In the genomic region with DNA sequence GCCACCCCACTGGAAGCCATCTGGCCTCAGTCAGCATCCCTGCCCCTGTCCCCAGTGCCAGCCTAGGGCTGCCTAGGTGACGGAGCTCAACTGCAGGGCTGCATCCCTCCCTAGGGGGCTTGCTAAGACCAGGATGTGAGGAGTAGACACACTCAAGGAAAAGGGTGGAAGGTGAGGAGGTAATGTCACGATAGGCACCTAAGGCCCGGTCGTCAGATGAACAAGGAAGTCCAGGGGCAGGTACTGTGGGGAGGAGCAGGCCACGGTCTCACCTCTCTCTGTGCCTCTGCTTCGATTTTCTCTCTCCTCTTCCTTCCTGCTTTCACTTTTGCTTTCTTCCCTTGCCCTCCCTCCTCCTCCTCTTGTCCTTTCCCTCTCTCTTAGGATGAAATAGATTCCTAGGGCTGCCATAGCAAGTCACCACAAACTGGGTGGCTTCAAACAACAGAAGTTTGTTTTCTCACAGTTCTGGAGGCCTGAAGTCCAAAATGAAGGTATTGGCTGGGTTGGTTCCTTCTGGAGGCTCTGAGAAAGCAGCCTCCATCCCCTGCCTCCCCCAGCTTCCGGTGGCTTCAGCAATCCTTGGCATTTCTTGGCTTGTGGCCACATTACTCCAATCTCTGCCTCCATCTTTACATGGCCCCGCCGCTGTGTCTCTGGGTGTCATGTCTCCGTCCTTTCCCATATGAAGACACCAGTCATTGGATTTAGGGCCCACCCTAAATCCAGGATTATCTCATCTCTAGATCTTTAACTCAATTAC, we compare ENCODE assay signal across 1 cellular context.
TF ChIP-seq lines count a peak whose summit lies in the region.

No MANE protein-coding gene starts in this region.

TF ChIP-seq in K562, 482 proteins besides CTCF, POLR2A, EP300 and RAD21 (continued from another document):
- no peak for TF ChIP-seq SREBF1 (IDR thresholded peaks at IDR 0.05; ENCODE audit: borderline replicate concordance, low read depth, low read length)
- TF ChIP-seq, protein P1, sequence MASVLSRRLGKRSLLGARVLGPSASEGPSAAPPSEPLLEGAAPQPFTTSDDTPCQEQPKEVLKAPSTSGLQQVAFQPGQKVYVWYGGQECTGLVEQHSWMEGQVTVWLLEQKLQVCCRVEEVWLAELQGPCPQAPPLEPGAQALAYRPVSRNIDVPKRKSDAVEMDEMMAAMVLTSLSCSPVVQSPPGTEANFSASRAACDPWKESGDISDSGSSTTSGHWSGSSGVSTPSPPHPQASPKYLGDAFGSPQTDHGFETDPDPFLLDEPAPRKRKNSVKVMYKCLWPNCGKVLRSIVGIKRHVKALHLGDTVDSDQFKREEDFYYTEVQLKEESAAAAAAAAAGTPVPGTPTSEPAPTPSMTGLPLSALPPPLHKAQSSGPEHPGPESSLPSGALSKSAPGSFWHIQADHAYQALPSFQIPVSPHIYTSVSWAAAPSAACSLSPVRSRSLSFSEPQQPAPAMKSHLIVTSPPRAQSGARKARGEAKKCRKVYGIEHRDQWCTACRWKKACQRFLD (CRISPR knock-in tag; IDR thresholded peaks at IDR 0.05), result peak; percentile 40; the same call in 1 of the 2 replicates
- peak; percentile 29; the same call in 1 of the 2 replicates for TF ChIP-seq L3MBTL2 (IDR thresholded peaks at IDR 0.05)
- TF ChIP-seq ZNF175 (CRISPR knock-in tag; IDR thresholded peaks at IDR 0.05; ENCODE audit: low read depth), result peak; percentile 51; the same call in 1 of the 2 replicates
- no peak for TF ChIP-seq CHD2 (IDR thresholded peaks at IDR 0.05; ENCODE audit: low read depth, low read length)
- TF ChIP-seq, protein P2, sequence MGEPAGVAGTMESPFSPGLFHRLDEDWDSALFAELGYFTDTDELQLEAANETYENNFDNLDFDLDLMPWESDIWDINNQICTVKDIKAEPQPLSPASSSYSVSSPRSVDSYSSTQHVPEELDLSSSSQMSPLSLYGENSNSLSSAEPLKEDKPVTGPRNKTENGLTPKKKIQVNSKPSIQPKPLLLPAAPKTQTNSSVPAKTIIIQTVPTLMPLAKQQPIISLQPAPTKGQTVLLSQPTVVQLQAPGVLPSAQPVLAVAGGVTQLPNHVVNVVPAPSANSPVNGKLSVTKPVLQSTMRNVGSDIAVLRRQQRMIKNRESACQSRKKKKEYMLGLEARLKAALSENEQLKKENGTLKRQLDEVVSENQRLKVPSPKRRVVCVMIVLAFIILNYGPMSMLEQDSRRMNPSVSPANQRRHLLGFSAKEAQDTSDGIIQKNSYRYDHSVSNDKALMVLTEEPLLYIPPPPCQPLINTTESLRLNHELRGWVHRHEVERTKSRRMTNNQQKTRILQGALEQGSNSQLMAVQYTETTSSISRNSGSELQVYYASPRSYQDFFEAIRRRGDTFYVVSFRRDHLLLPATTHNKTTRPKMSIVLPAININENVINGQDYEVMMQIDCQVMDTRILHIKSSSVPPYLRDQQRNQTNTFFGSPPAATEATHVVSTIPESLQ (CRISPR knock-in tag; IDR thresholded peaks at IDR 0.05), result no peak
- TF ChIP-seq HSF4 (CRISPR knock-in tag; IDR thresholded peaks at IDR 0.05; ENCODE audit: borderline replicate concordance), result no peak
- TF ChIP-seq GATA2 (CRISPR knock-in tag; IDR thresholded peaks at IDR 0.05), result no peak
- TF ChIP-seq, protein P3, sequence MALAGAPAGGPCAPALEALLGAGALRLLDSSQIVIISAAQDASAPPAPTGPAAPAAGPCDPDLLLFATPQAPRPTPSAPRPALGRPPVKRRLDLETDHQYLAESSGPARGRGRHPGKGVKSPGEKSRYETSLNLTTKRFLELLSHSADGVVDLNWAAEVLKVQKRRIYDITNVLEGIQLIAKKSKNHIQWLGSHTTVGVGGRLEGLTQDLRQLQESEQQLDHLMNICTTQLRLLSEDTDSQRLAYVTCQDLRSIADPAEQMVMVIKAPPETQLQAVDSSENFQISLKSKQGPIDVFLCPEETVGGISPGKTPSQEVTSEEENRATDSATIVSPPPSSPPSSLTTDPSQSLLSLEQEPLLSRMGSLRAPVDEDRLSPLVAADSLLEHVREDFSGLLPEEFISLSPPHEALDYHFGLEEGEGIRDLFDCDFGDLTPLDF (CRISPR knock-in tag; IDR thresholded peaks at IDR 0.05), result no peak
- TF ChIP-seq, protein P4, sequence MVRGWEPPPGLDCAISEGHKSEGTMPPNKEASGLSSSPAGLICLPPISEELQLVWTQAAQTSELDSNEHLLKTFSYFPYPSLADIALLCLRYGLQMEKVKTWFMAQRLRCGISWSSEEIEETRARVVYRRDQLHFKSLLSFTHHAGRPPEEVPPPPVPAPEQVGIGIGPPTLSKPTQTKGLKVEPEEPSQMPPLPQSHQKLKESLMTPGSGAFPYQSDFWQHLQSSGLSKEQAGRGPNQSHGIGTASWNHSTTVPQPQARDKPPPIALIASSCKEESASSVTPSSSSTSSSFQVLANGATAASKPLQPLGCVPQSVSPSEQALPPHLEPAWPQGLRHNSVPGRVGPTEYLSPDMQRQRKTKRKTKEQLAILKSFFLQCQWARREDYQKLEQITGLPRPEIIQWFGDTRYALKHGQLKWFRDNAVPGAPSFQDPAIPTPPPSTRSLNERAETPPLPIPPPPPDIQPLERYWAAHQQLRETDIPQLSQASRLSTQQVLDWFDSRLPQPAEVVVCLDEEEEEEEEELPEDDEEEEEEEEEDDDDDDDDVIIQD (CRISPR knock-in tag; IDR thresholded peaks at IDR 0.05), result no peak
